In genomic region chr6:166588691-166589333, GRCh38 we compare ENCODE assay signal across 9 cellular contexts. TPM values are rescaled to one million over a fixed set of nuclear protein-coding genes. Genes with fewer than 3 reads are reported as not detected.
DNase-seq lines count a peak whose midpoint lies in the region; ATAC-seq, FAIRE-seq and TF ChIP-seq lines count a peak whose summit lies in the region.
"Had no signal": no experiment of that assay in that cellular context is flagged by ENCODE, and none has a peak within 500 bp of the region (broad histone marks: within the 10 kb centered on the region; RNA-seq: fewer than 3 reads in every experiment).

No MANE protein-coding gene starts in this region.

- H3K4me2 ChIP-seq in GM23338 (0 out of 2 replicates have a peak overlapping the region, but pooled peaks have one; percentile 9), SK-N-SH (peak overlapping the region; percentile 32), trophoblast cell (ENCODE audit: low read length) (no peak overlapping the region)

- no peak overlapping the region for H3K14ac ChIP-seq in trophoblast cell (ENCODE audit: low read length)

- H3K27me3 Mint-ChIP-seq in GM23338 (ENCODE audit: insufficient read depth, low read depth, poor library complexity), result peaks cover 11% of the 10 kb centered on the region
- H3K27me3 Mint-ChIP-seq in memory B cell, result no peaks in the 10 kb centered on the region

- H3K4ac ChIP-seq in trophoblast cell (ENCODE audit: low read depth, low read length), result no peak overlapping the region

- H3K27me3 ChIP-seq in GM23338 (ENCODE audit: insufficient read depth) (no peaks in the 10 kb centered on the region), SK-N-SH (ENCODE audit: insufficient read depth) (no peaks in the 10 kb centered on the region), testis (no peaks in the 10 kb centered on the region), trophoblast cell (ENCODE audit: insufficient read depth, low read length) (no peaks in the 10 kb centered on the region)

- no peak overlapping the region for H4K8ac ChIP-seq in trophoblast cell (ENCODE audit: low read depth, low read length)

- no peak overlapping the region for H3K23ac ChIP-seq in trophoblast cell (ENCODE audit: low read length)

- H3K36me3 ChIP-seq in GM23338 (ENCODE audit: insufficient read depth) (no peaks in the 10 kb centered on the region), SK-N-SH (replicated peaks in 1 of 2; ENCODE audit: control insufficient read depth in 1 of 2, insufficient read depth in 2 of 2, low read length in 1 of 2) (peaks cover 0 to 13% of the 10 kb centered on the region in 2 experiments), testis (ENCODE audit: low read depth, missing control alignments) (no peaks in the 10 kb centered on the region), trophoblast cell (ENCODE audit: control insufficient read depth in 1 of 2, insufficient read depth in 2 of 2, low read length in 2 of 2) (no peaks in the 10 kb centered on the region)

- H3F3A ChIP-seq in GM23338 (replicated peaks; ENCODE audit: low read depth) (no peaks in the 10 kb centered on the region), SK-N-SH (replicated peaks; ENCODE audit: insufficient read depth) (peaks cover 7% of the 10 kb centered on the region)

- no peak overlapping the region for H2BK120ac ChIP-seq in trophoblast cell (ENCODE audit: insufficient read depth, low read length, poor library complexity)

- 50% methylated on average over 6 of the region's 11 CpGs for WGBS in SK-N-SH (ENCODE audit: low lambda C conversion rate)
- WGBS in testis, 2 donors, result 75 to 77% methylated on average over 6 to 11 of the region's 11 CpGs
- WGBS in trophoblast cell (ENCODE audit: extremely low coverage, insufficient coverage, insufficient read length), result no CpG with 5 or more reads among the region's 11 CpGs

- H3K4me1 ChIP-seq in GM23338 (ENCODE audit: insufficient read depth) (peaks cover 22% of the 10 kb centered on the region), SK-N-SH (ENCODE audit: control insufficient read depth in 1 of 2, insufficient read depth in 2 of 2, low read depth in 1 of 2, low read length in 1 of 2) (peaks cover 52 to 64% of the 10 kb centered on the region in 2 experiments), testis (no peaks in the 10 kb centered on the region), trophoblast cell (ENCODE audit: control insufficient read depth in 1 of 2, insufficient read depth in 2 of 2, low read length in 2 of 2) (peaks cover 0 to 10% of the 10 kb centered on the region in 2 experiments)

- H3K27ac Mint-ChIP-seq in GM23338, result peak overlapping the region; percentile 57
- peak overlapping the region; percentile 84 for H3K27ac Mint-ChIP-seq in memory B cell

- POLR2A ChIA-PET in SK-N-SH (lab: Yijun Ruan, JAX), result no interaction called here

- H4K91ac ChIP-seq in trophoblast cell (ENCODE audit: low read depth, low read length), result no peak overlapping the region

- TF ChIP-seq RAD21 in SK-N-SH (IDR thresholded peaks at IDR 0.05; ENCODE audit: low read length), result no peak

- no peaks in the 10 kb centered on the region for H3K9me3 ChIP-seq in SK-N-SH
- H3K9me3 ChIP-seq in testis, result no peaks in the 10 kb centered on the region
- H3K9me3 ChIP-seq in trophoblast cell (ENCODE audit: insufficient read depth, low read depth, low read length), result no peaks in the 10 kb centered on the region

- H3K36me3 Mint-ChIP-seq in GM23338 (ENCODE audit: low read depth) (no peaks in the 10 kb centered on the region), memory B cell (no peaks in the 10 kb centered on the region)

- no peak overlapping the region for H2AK5ac ChIP-seq in trophoblast cell (ENCODE audit: low read length)

- H2AFZ ChIP-seq in GM23338 (no peak overlapping the region), SK-N-SH (ENCODE audit: low read depth) (no peak overlapping the region), trophoblast cell (ENCODE audit: insufficient read depth, low read length, poor library complexity) (no peak overlapping the region)

- H3K4me3 ChIP-seq in GM23338 (no peak overlapping the region), SK-N-SH (ENCODE audit: low read depth in 2 of 2, low read length in 1 of 2) (no peak overlapping the region), testis (no peak overlapping the region), trophoblast cell (ENCODE audit: low read depth, low read length) (no peak overlapping the region)

- TF ChIP-seq EP300 in SK-N-SH (IDR thresholded peaks at IDR 0.05; ENCODE audit: borderline replicate concordance in 1 of 2, low read depth in 1 of 2, low read length in 1 of 2), result peak in 1 of 2 experiments; percentile 62; a peak in 1 of 4 replicates

- H3K9me3 Mint-ChIP-seq in GM23338, result no peaks in the 10 kb centered on the region
- H3K9me3 Mint-ChIP-seq in memory B cell, result no peaks in the 10 kb centered on the region

- no peak overlapping the region for H2BK5ac ChIP-seq in trophoblast cell (ENCODE audit: low read depth, low read length, poor library complexity)

- DNase-seq in ELR (ENCODE audit: low read depth) (peak; percentile 10), GM23338 (ENCODE audit: low spot score) (peak; percentile 54), SK-N-SH (no peak), memory B cell (ENCODE audit: low spot score in 2 of 2) (no peak), amniotic stem cell (lab: John Stamatoyannopoulos, UW) (no peak), testis (no peak), trophoblast cell (no peak), D721Med (ENCODE audit: insufficient read length, low spot score) (no peak)

- intact Hi-C loops in testis (cut with DNase I; ENCODE audit: low total_unique reads), result no loop called here

- H3K79me1 ChIP-seq in trophoblast cell (ENCODE audit: low read length), result no peaks in the 10 kb centered on the region

- CTCF ChIA-PET in SK-N-SH (lab: Yijun Ruan, JAX), result interaction anchor here (0.9 to 1.1 kb wide), 3 partner anchors 11 to 98 kb away, joined by 3 to 4 read pairs (median 4); no protein-coding TSS in a partner anchor

- H3K79me2 ChIP-seq in GM23338 (replicated peaks; ENCODE audit: insufficient read depth) (peaks cover 77% of the 10 kb centered on the region), SK-N-SH (ENCODE audit: insufficient read depth) (peaks cover 86% of the 10 kb centered on the region), trophoblast cell (ENCODE audit: control insufficient read depth, insufficient read depth, low read length, poor library complexity) (no peaks in the 10 kb centered on the region)

- H3K18ac ChIP-seq in trophoblast cell (ENCODE audit: low read length), result no peak overlapping the region

- TF ChIP-seq POLR2A in testis (IDR thresholded peaks at IDR 0.05), result no peak

- TF ChIP-seq CTCF in GM23338 (conservative IDR thresholded peaks at IDR 0.05; ENCODE audit: low read depth in 2 of 2) (no peak), SK-N-SH (IDR thresholded peaks at IDR 0.05) (no peak), testis (IDR thresholded peaks at IDR 0.05) (no peak), D721Med (IDR thresholded peaks at IDR 0.05; ENCODE audit: insufficient read depth, missing control alignments) (no peak)

- 0 out of 2 replicates have a peak, but pooled peaks cover 2% of the 10 kb centered on the region for H3K9me2 ChIP-seq in GM23338 (ENCODE audit: insufficient read depth)
- no peaks in the 10 kb centered on the region for H3K9me2 ChIP-seq in SK-N-SH

- no peak overlapping the region for H4K12ac ChIP-seq in trophoblast cell (ENCODE audit: low read depth, low read length)

- H4K20me1 ChIP-seq in GM23338 (replicated peaks; ENCODE audit: insufficient read depth), result peaks cover 33% of the 10 kb centered on the region
- H4K20me1 ChIP-seq in SK-N-SH (ENCODE audit: insufficient read depth), result no peaks in the 10 kb centered on the region

- H3K4me1 Mint-ChIP-seq in GM23338, result peaks cover 61% of the 10 kb centered on the region
- H3K4me1 Mint-ChIP-seq in memory B cell, result peaks cover 33% of the 10 kb centered on the region

- H3K27ac ChIP-seq in GM23338 (ENCODE audit: low read depth) (no peak overlapping the region; the same call in 1 of the 2 replicates), SK-N-SH (ENCODE audit: low read depth in 2 of 2, low read length in 1 of 2) (peak overlapping the region; percentile 78 to 83), testis (no peak overlapping the region), trophoblast cell (ENCODE audit: low read depth, low read length) (no peak overlapping the region)
- H3K27ac ChIP-seq: HL-60 had no signal

- H3K9ac ChIP-seq in SK-N-SH (peak overlapping the region; percentile 33; the same call in 1 of the 2 replicates), trophoblast cell (ENCODE audit: low read length) (no peak overlapping the region)

- no peak for FAIRE-seq in D721Med (lab: Jason Lieb, UNC)

- ATAC-seq in GM23338, result peak; percentile 59
- ATAC-seq in memory B cell (ENCODE audit: low read depth), result no peak

- H3K4me3 Mint-ChIP-seq in GM23338, result no peak overlapping the region
- peak overlapping the region; percentile 71 for H3K4me3 Mint-ChIP-seq in memory B cell

- H2BK12ac ChIP-seq in trophoblast cell (ENCODE audit: low read length), result no peak overlapping the region

TF ChIP-seq in GM23338, 12 proteins besides CTCF, POLR2A, EP300 and RAD21 (continues in another document):
- no peak for TF ChIP-seq STAT1 (IDR thresholded peaks at IDR 0.05; ENCODE audit: unreplicated experiment)
- no peak for TF ChIP-seq EZH2 (IDR thresholded peaks at IDR 0.05; ENCODE audit: low read depth, unreplicated experiment)
- no peak for TF ChIP-seq EZH2phosphoT487 (IDR thresholded peaks at IDR 0.05; ENCODE audit: unreplicated experiment)
- TF ChIP-seq ZNF331 (CRISPR knock-in tag; IDR thresholded peaks at IDR 0.05; ENCODE audit: low read depth), result no peak

TF ChIP-seq in SK-N-SH, 30 proteins besides CTCF, POLR2A, EP300 and RAD21 (continues in another document):
- TF ChIP-seq MEF2A (IDR thresholded peaks at IDR 0.05; ENCODE audit: borderline replicate concordance, low read depth) (no peak), JUND (IDR thresholded peaks at IDR 0.05) (peak; percentile 31; the same call in 1 of the 2 replicates), FOSL2 (IDR thresholded peaks at IDR 0.05; ENCODE audit: borderline replicate concordance, low read depth) (peak; percentile 3; the same call in 1 of the 2 replicates)

RNA-seq across cellular contexts. Expression of gene RAMACL, which starts 2.3 kb away (rescaled TPM):
- 4.0 and 4.2 TPM in 2 replicates for total RNA-seq in GM23338 (2014; rRNA removed; shearing (Covaris generic))
- polyA plus RNA-seq in GM23338 (2016; fragmentation: Nextera tagmentation; extraction: Ambion mirVana) (0.61 and 0.68 TPM in 2 replicates), SK-N-SH (2012; rRNA removed) (0.10 and 0.39 TPM in 2 replicates), testis (ENCODE audit: insufficient read depth, low read depth, low replicate concordance) (not detected)
- 0.46 and 0.81 TPM in 2 replicates for polyA plus RNA-seq in SK-N-SH (2012; cell fraction: cytosol; rRNA removed)
- polyA plus RNA-seq in SK-N-SH (2012; cell fraction: nucleus; rRNA removed), result 0.95 and 1.4 TPM in 2 replicates
- 1 to 10 TPM; 1.7 to 1.9 TPM for total RNA-seq in testis
- polyA plus RNA-seq in trophoblast cell (2013), result 0.25 and 0.26 TPM in 2 replicates

RNA-seq across cellular contexts. Expression of gene RPS6KA2, which starts 38.2 kb away (rescaled TPM):
- 25.3 and 25.6 TPM in 2 replicates for total RNA-seq in GM23338 (2014; rRNA removed; shearing (Covaris generic))
- 9.4 and 12.5 TPM in 2 replicates for polyA plus RNA-seq in GM23338 (2016; fragmentation: Nextera tagmentation; extraction: Ambion mirVana)
- 59.5 and 60.3 TPM in 2 replicates for polyA plus RNA-seq in SK-N-SH (2012; rRNA removed)
- 51.5 and 62.1 TPM in 2 replicates for polyA plus RNA-seq in SK-N-SH (2012; cell fraction: cytosol; rRNA removed)
- polyA plus RNA-seq in SK-N-SH (2012; cell fraction: nucleus; rRNA removed), result 47.9 and 50.9 TPM in 2 replicates
- 10 to 100 TPM; 19.8 to 21.7 TPM for total RNA-seq in testis
- 18.4 TPM for polyA plus RNA-seq in testis (ENCODE audit: insufficient read depth, low read depth, low replicate concordance)
- polyA plus RNA-seq in trophoblast cell (2013), result 14.3 and 15.4 TPM in 2 replicates

Comparison
In these comparisons a context has a peak if more than half of its experiments do, and no peak if none do; other contexts are left out.
1. DNase-seq: peak in ELR (single experiment) and GM23338 (single experiment); none in SK-N-SH (single experiment), memory B cell (0 of 2), amniotic stem cell (single experiment), testis (single experiment), trophoblast cell (0 of 2) and D721Med (single experiment).
2. H3K27ac ChIP-seq: peak in SK-N-SH (2 of 2); none in GM23338 (single experiment), testis (0 of 2) and trophoblast cell (single experiment).